In genomic region chr1:28129150-28129549, GRCh38 we compare ENCODE assay signal across 13 cellular contexts. TPM values are rescaled to one million over a fixed set of nuclear protein-coding genes. Genes with fewer than 3 reads are reported as not detected.
A peak's percentile ranks its signal among the peaks of the same experiment; 100 is the strongest.
DNase-seq lines count a peak whose midpoint lies in the region; TF ChIP-seq lines count a peak whose summit lies in the region.
"Had no signal": no experiment of that assay in that cellular context is flagged by ENCODE, and none has a peak within 500 bp of the region (broad histone marks: within the 10 kb centered on the region; RNA-seq: fewer than 3 reads in every experiment).

No MANE protein-coding gene starts in this region.

- H3K36me3 ChIP-seq in MG63 (no peaks in the 10 kb centered on the region), kidney epithelial cell (ENCODE audit: control insufficient read depth, insufficient read depth, low read length) (no peaks in the 10 kb centered on the region)
- H3K36me3 ChIP-seq: cardiac muscle cell had no signal

- TF ChIP-seq CTCF in choroid plexus epithelial cell (conservative IDR thresholded peaks at IDR 0.05; ENCODE audit: low read depth, low read length) (no peak), kidney epithelial cell (IDR thresholded peaks at IDR 0.05; ENCODE audit: insufficient read depth, low read length, poor library complexity, severe bottlenecking) (no peak)

- H3K4me3 ChIP-seq in MG63 (no peak overlapping the region), choroid plexus epithelial cell (ENCODE audit: low read depth, low read length) (no peak overlapping the region), kidney epithelial cell (ENCODE audit: low read depth, low read length) (no peak overlapping the region)
- H3K4me3 ChIP-seq: cardiac muscle cell had no signal

- H3K9me3 ChIP-seq in MG63, result no peaks in the 10 kb centered on the region

- in situ Hi-C loops in KBM-7 (cut with MboI; ENCODE audit: low pct_unique_long_range_greater_than_20kb, low sequenced_read_pairs), result no loop called here

- H3K27me3 ChIP-seq in MG63, result no peaks in the 10 kb centered on the region
- H3K27me3 ChIP-seq in kidney epithelial cell (ENCODE audit: control insufficient read depth, insufficient read depth, low read length), result no peaks in the 10 kb centered on the region
- H3K27me3 ChIP-seq: cardiac muscle cell had no signal

- DNase-seq in CD1c-positive myeloid dendritic cell (ENCODE audit: extremely low spot score) (peak; percentile 58), MG63 (peak; percentile 71), choroid plexus epithelial cell (ENCODE audit: low read depth) (peak; percentile 52), kidney epithelial cell (ENCODE audit: low read depth) (peak; percentile 90), mucosa of gallbladder (ENCODE audit: low spot score) (no peak), KBM-7 (no peak), NCI-H2196 (lab: John Stamatoyannopoulos, UW; ENCODE audit: unreplicated experiment) (no peak), SHP77 (lab: John Stamatoyannopoulos, UW) (no peak)
- DNase-seq: activated T-cell treated with anti-CD3 and anti-CD28 coated beads for 4 hours, H7, left ventricle myocardium superior, NCI-H2227 treated with DMSO at 0.1 percent for 48 hours had no signal

RNA-seq across cellular contexts. Expression of gene EYA3, which starts 40.7 kb away (rescaled TPM):
- 7.2 and 23.1 TPM in 2 replicates for total RNA-seq in MG63 (2014; rRNA removed; shearing (Covaris generic); ENCODE audit: low replicate concordance)
- total RNA-seq in kidney epithelial cell, result 15.1 and 17.5 TPM in 2 replicates
- total RNA-seq in mucosa of gallbladder, result 19.0 TPM

RNA-seq across cellular contexts. Expression of gene PTAFR, which starts 47.3 kb away (rescaled TPM):
- total RNA-seq in MG63 (2014; rRNA removed; shearing (Covaris generic); ENCODE audit: low replicate concordance), result 0.49 TPM in 1 of 2 replicates, not detected in the other
- total RNA-seq in kidney epithelial cell (1.8 and 2.3 TPM in 2 replicates), mucosa of gallbladder (9.8 TPM)

Comparison
In these comparisons a context has a peak if more than half of its experiments do, and no peak if none do; other contexts are left out.
1. DNase-seq: peak in CD1c-positive myeloid dendritic cell (single experiment), MG63 (single experiment), choroid plexus epithelial cell (single experiment) and kidney epithelial cell (single experiment); none in mucosa of gallbladder (single experiment), KBM-7 (single experiment), NCI-H2196 (single experiment) and SHP77 (0 of 2).